In the genomic region with DNA sequence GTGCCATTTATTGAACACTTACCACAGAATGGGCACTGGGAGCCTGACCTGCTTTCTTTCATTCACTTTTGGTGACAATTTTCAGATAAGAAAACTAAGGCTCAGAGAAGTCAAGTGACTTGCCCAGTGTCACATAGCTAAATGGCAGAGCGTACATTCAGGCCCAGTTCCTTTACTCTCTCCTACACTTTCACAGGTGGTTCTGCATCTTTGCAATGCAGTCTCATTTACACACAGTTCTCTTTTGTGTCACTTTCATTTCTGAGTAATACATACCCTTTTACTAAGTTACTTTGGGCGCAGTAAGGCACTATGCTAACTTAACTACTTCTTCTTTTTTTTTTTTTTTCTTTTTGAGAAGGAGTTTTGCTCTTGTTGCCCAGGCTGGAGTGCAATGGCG, we compare ENCODE assay signal across 12 cellular contexts.
DNase-seq lines count a peak whose midpoint lies in the region; ATAC-seq lines count a peak whose summit lies in the region.
"Had no signal": no experiment of that assay in that cellular context is flagged by ENCODE, and none has a peak within 500 bp of the region (broad histone marks: within the 10 kb centered on the region; RNA-seq: fewer than 3 reads in every experiment).

No MANE protein-coding gene starts in this region.

- intact Hi-C loops in dendritic cell treated with granulocyte-macrophage colony-stimulating factor and Interleukin-4, amounts not matched to agents 40 ng/mL and 50 ng/mL, for 4 days (cut with micrococcal nuclease) = loop anchor here (5.0 kb wide), 1 partner anchor 53 kb away; the partner anchor contains the start of gene AUH

- H3K9me3 Mint-ChIP-seq in dendritic cell treated with granulocyte-macrophage colony-stimulating factor and Interleukin-4, amounts not matched to agents 40 ng/mL and 50 ng/mL, for 4 days = no peaks in the 10 kb centered on the region
- H3K9me3 Mint-ChIP-seq: T-cell had no signal

- DNase-seq in SW 1271 (lab: John Stamatoyannopoulos, UW) (no peak), DMS114 treated with DMSO at 0.1 percent for 48 hours (lab: John Stamatoyannopoulos, UW; ENCODE audit: unreplicated experiment) (no peak), foreskin melanocyte (no peak)
- no peak for DNase-seq in activated effector memory CD4-positive, alpha-beta T cell treated with Interleukin-2 at 50 U/mL for 16 hours
- DNase-seq: MM.1S; psoas muscle; stimulated activated CD8-positive, alpha-beta memory T cell treated with anti-CD3 and anti-CD28 coated beads, Interleukin-4, amount 100 ng/mL, for 48 hours; T-cell had no signal

- peaks cover 55% of the 10 kb centered on the region for H3K36me3 Mint-ChIP-seq in dendritic cell treated with granulocyte-macrophage colony-stimulating factor and Interleukin-4, amounts not matched to agents 40 ng/mL and 50 ng/mL, for 4 days (ENCODE audit: low read depth)

- peak overlapping the region; percentile 75 for H3K27ac Mint-ChIP-seq in dendritic cell treated with granulocyte-macrophage colony-stimulating factor and Interleukin-4, amounts not matched to agents 40 ng/mL and 50 ng/mL, for 4 days
- H3K27ac Mint-ChIP-seq: T-cell had no signal

- no peaks in the 10 kb centered on the region for H3K27me3 Mint-ChIP-seq in dendritic cell treated with granulocyte-macrophage colony-stimulating factor and Interleukin-4, amounts not matched to agents 40 ng/mL and 50 ng/mL, for 4 days

- no peak overlapping the region for H3K4me3 Mint-ChIP-seq in dendritic cell treated with granulocyte-macrophage colony-stimulating factor and Interleukin-4, amounts not matched to agents 40 ng/mL and 50 ng/mL, for 4 days
- H3K4me3 Mint-ChIP-seq: T-cell had no signal

- peak; percentile 80 for ATAC-seq in GM18520 (IDR thresholded peaks at IDR 0.05; ENCODE audit: unreplicated experiment)
- peak; percentile 94 for ATAC-seq in GM21576 (IDR thresholded peaks at IDR 0.05; ENCODE audit: unreplicated experiment)
- ATAC-seq in HG03460 (IDR thresholded peaks at IDR 0.05; ENCODE audit: unreplicated experiment) = peak; percentile 91
- ATAC-seq: psoas muscle, T-cell had no signal

- H3K4me1 Mint-ChIP-seq in dendritic cell treated with granulocyte-macrophage colony-stimulating factor and Interleukin-4, amounts not matched to agents 40 ng/mL and 50 ng/mL, for 4 days (ENCODE audit: low read depth) = peaks cover 73% of the 10 kb centered on the region
